ENCODE assay signal across 1 cellular context in the genomic region with DNA sequence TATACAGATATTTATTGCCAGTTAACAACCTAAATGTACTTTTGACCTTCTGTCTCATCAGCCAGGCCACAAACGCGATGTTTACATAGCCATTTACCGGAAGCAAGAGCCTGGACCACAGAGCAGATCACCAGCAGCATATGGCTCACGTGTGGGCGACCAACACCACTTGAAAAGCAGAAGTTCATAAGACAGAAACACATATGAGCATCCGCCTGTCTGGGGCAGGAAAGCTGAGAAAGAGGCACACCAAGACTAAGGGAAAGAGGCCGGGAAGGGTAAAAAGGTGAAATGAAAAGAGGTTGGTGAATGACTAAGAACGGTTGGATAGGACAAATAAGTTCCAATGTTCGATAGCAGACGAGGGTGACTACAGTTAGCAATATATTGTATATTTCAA.
A peak's percentile ranks its signal among the peaks of the same experiment; 100 is the strongest.
TF ChIP-seq lines count a peak whose summit lies in the region.

No MANE protein-coding gene starts in this region.

TF ChIP-seq in HepG2, 621 proteins besides CTCF, POLR2A, EP300 and RAD21 (continued from another document and continues in another):
- no peak for TF ChIP-seq NR2F2 (IDR thresholded peaks at IDR 0.05; ENCODE audit: borderline replicate concordance, low read depth)
- peak; percentile 53; the same call in 1 of the 2 replicates for TF ChIP-seq KAT7 (CRISPR knock-in tag; IDR thresholded peaks at IDR 0.05; ENCODE audit: borderline replicate concordance)
- TF ChIP-seq ZNF772 (CRISPR knock-in tag; IDR thresholded peaks at IDR 0.05): no peak
- TF ChIP-seq, protein P1, sequence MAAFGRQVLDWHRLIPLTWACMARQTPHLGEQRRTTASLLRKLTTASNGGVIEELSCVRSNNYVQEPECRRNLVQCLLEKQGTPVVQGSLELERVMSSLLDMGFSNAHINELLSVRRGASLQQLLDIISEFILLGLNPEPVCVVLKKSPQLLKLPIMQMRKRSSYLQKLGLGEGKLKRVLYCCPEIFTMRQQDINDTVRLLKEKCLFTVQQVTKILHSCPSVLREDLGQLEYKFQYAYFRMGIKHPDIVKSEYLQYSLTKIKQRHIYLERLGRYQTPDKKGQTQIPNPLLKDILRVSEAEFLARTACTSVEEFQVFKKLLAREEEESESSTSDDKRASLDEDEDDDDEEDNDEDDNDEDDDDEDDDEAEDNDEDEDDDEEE (CRISPR knock-in tag; IDR thresholded peaks at IDR 0.05): no peak
- no peak for TF ChIP-seq ZNF878 (CRISPR knock-in tag; IDR thresholded peaks at IDR 0.05)
- TF ChIP-seq ERF (CRISPR knock-in tag; IDR thresholded peaks at IDR 0.05): peak; percentile 85
- TF ChIP-seq ZBTB8A (CRISPR knock-in tag; IDR thresholded peaks at IDR 0.05; ENCODE audit: borderline replicate concordance, low read depth): no peak
- no peak for TF ChIP-seq REL (CRISPR knock-in tag; conservative IDR thresholded peaks at IDR 0.05)
- TF ChIP-seq, protein P2, sequence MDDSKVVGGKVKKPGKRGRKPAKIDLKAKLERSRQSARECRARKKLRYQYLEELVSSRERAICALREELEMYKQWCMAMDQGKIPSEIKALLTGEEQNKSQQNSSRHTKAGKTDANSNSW (CRISPR knock-in tag; IDR thresholded peaks at IDR 0.05; ENCODE audit: borderline replicate concordance): no peak
- no peak for TF ChIP-seq ZNF746 (CRISPR knock-in tag; IDR thresholded peaks at IDR 0.05)
- TF ChIP-seq ETV6 (CRISPR knock-in tag; conservative IDR thresholded peaks at IDR 0.05): no peak
- TF ChIP-seq SNAPC2 (CRISPR knock-in tag; IDR thresholded peaks at IDR 0.05): no peak
- TF ChIP-seq, protein P3, sequence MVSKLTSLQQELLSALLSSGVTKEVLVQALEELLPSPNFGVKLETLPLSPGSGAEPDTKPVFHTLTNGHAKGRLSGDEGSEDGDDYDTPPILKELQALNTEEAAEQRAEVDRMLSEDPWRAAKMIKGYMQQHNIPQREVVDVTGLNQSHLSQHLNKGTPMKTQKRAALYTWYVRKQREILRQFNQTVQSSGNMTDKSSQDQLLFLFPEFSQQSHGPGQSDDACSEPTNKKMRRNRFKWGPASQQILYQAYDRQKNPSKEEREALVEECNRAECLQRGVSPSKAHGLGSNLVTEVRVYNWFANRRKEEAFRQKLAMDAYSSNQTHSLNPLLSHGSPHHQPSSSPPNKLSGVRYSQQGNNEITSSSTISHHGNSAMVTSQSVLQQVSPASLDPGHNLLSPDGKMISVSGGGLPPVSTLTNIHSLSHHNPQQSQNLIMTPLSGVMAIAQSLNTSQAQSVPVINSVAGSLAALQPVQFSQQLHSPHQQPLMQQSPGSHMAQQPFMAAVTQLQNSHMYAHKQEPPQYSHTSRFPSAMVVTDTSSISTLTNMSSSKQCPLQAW (CRISPR knock-in tag; IDR thresholded peaks at IDR 0.05): no peak
- TF ChIP-seq, protein P4, sequence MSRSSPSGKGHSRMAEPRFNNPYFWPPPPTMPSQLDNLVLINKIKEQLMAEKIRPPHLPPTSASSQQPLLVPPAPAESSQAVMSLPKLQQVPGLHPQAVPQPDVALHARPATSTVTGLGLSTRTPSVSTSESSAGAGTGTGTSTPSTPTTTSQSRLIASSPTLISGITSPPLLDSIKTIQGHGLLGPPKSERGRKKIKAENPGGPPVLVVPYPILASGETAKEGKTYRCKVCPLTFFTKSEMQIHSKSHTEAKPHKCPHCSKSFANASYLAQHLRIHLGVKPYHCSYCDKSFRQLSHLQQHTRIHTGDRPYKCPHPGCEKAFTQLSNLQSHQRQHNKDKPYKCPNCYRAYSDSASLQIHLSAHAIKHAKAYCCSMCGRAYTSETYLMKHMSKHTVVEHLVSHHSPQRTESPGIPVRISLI (CRISPR knock-in tag; IDR thresholded peaks at IDR 0.05; ENCODE audit: borderline replicate concordance): no peak
- TF ChIP-seq, protein P5, sequence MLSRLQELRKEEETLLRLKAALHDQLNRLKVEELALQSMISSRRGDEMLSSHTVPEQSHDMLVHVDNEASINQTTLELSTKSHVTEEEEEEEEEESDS (CRISPR knock-in tag; IDR thresholded peaks at IDR 0.05; ENCODE audit: borderline replicate concordance): no peak
- TF ChIP-seq IRX3 (CRISPR knock-in tag; IDR thresholded peaks at IDR 0.05; ENCODE audit: borderline replicate concordance, low read depth): no peak
- no peak for TF ChIP-seq XBP1 (CRISPR knock-in tag; IDR thresholded peaks at IDR 0.05)
- TF ChIP-seq ZBTB7B (CRISPR knock-in tag; IDR thresholded peaks at IDR 0.05): 0 out of 2 replicates have a peak, but pooled peaks have one; percentile 37
- TF ChIP-seq ARID2 (CRISPR knock-in tag; IDR thresholded peaks at IDR 0.05; ENCODE audit: borderline replicate concordance): no peak
- TF ChIP-seq ZNF121 (CRISPR knock-in tag; IDR thresholded peaks at IDR 0.05): no peak
- TF ChIP-seq ZBTB1 (CRISPR knock-in tag; IDR thresholded peaks at IDR 0.05; ENCODE audit: borderline replicate concordance): no peak
- TF ChIP-seq, protein P6, sequence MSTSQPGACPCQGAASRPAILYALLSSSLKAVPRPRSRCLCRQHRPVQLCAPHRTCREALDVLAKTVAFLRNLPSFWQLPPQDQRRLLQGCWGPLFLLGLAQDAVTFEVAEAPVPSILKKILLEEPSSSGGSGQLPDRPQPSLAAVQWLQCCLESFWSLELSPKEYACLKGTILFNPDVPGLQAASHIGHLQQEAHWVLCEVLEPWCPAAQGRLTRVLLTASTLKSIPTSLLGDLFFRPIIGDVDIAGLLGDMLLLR (CRISPR knock-in tag; IDR thresholded peaks at IDR 0.05): no peak
- TF ChIP-seq NKX3-1 (CRISPR knock-in tag; IDR thresholded peaks at IDR 0.05): no peak
- no peak for TF ChIP-seq SOX6 (IDR thresholded peaks at IDR 0.05)
- peak; percentile 64 for TF ChIP-seq SOX6 (CRISPR knock-in tag; IDR thresholded peaks at IDR 0.05)
- TF ChIP-seq ZNF777 (CRISPR knock-in tag; IDR thresholded peaks at IDR 0.05): no peak
- TF ChIP-seq, protein P7, sequence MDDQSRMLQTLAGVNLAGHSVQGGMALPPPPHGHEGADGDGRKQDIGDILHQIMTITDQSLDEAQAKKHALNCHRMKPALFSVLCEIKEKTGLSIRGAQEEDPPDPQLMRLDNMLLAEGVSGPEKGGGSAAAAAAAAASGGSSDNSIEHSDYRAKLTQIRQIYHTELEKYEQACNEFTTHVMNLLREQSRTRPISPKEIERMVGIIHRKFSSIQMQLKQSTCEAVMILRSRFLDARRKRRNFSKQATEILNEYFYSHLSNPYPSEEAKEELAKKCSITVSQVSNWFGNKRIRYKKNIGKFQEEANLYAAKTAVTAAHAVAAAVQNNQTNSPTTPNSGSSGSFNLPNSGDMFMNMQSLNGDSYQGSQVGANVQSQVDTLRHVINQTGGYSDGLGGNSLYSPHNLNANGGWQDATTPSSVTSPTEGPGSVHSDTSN (CRISPR knock-in tag; IDR thresholded peaks at IDR 0.05; ENCODE audit: borderline replicate concordance): no peak
- no peak for TF ChIP-seq ZFP36 (IDR thresholded peaks at IDR 0.05; ENCODE audit: borderline replicate concordance, low read depth, low read length, partially characterized antibody)
- no peak for TF ChIP-seq STAG1 (CRISPR knock-in tag; IDR thresholded peaks at IDR 0.05)
- TF ChIP-seq, protein P8, sequence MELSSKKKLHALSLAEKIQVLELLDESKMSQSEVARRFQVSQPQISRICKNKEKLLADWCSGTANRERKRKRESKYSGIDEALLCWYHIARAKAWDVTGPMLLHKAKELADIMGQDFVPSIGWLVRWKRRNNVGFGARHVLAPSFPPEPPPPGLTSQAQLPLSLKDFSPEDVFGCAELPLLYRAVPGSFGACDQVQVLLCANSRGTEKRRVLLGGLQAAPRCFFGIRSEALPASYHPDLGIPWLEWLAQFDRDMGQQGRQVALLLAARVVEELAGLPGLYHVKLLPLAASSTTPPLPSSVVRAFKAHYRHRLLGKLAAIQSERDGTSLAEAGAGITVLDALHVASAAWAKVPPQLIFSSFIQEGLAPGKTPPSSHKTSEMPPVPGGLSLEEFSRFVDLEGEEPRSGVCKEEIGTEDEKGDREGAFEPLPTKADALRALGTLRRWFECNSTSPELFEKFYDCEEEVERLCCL (CRISPR knock-in tag; IDR thresholded peaks at IDR 0.05; ENCODE audit: borderline replicate concordance): no peak
- no peak for TF ChIP-seq SRSF4 (IDR thresholded peaks at IDR 0.05; ENCODE audit: low read depth, low read length, poor library complexity, severe bottlenecking)
- no peak for TF ChIP-seq PLRG1 (conservative IDR thresholded peaks at IDR 0.05)
- no peak for TF ChIP-seq ZNF432 (CRISPR knock-in tag; IDR thresholded peaks at IDR 0.05; ENCODE audit: borderline replicate concordance)
- 0 out of 2 replicates have a peak, but pooled peaks have one; percentile 27 for TF ChIP-seq PHF8 (CRISPR knock-in tag; IDR thresholded peaks at IDR 0.05)
- no peak for TF ChIP-seq ARHGAP35 (CRISPR knock-in tag; IDR thresholded peaks at IDR 0.05; ENCODE audit: borderline replicate concordance)
- TF ChIP-seq GFI1 (CRISPR knock-in tag; IDR thresholded peaks at IDR 0.05; ENCODE audit: borderline replicate concordance): no peak
- TF ChIP-seq SMARCC2 (IDR thresholded peaks at IDR 0.05): no peak
- TF ChIP-seq ZNF547 (CRISPR knock-in tag; IDR thresholded peaks at IDR 0.05): no peak
- TF ChIP-seq, protein P9, sequence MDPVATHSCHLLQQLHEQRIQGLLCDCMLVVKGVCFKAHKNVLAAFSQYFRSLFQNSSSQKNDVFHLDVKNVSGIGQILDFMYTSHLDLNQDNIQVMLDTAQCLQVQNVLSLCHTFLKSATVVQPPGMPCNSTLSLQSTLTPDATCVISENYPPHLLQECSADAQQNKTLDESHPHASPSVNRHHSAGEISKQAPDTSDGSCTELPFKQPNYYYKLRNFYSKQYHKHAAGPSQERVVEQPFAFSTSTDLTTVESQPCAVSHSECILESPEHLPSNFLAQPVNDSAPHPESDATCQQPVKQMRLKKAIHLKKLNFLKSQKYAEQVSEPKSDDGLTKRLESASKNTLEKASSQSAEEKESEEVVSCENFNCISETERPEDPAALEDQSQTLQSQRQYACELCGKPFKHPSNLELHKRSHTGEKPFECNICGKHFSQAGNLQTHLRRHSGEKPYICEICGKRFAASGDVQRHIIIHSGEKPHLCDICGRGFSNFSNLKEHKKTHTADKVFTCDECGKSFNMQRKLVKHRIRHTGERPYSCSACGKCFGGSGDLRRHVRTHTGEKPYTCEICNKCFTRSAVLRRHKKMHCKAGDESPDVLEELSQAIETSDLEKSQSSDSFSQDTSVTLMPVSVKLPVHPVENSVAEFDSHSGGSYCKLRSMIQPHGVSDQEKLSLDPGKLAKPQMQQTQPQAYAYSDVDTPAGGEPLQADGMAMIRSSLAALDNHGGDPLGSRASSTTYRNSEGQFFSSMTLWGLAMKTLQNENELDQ (CRISPR knock-in tag; IDR thresholded peaks at IDR 0.05; ENCODE audit: borderline replicate concordance): no peak
- no peak for TF ChIP-seq NFE2 (CRISPR knock-in tag; IDR thresholded peaks at IDR 0.05)
- TF ChIP-seq, protein P10, sequence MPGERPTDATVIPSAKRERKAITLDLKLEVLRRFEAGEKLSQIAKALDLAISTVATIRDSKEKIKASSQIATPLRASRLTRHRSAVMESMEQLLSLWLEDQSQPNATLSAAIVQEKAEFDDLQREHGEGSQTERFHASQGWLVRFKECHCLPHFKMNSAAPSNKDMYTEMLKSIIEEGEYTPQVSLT (CRISPR knock-in tag; IDR thresholded peaks at IDR 0.05; ENCODE audit: borderline replicate concordance, low read depth): no peak
- TF ChIP-seq ZBTB21 (CRISPR knock-in tag; IDR thresholded peaks at IDR 0.05): no peak
- TF ChIP-seq TAF1 (CRISPR knock-in tag; IDR thresholded peaks at IDR 0.05): peak; percentile 40; the same call in 1 of the 2 replicates
- TF ChIP-seq HDAC1 (CRISPR knock-in tag; IDR thresholded peaks at IDR 0.05): no peak
- no peak for TF ChIP-seq JUN (CRISPR knock-in tag; IDR thresholded peaks at IDR 0.05)
- TF ChIP-seq CHCHD3 (CRISPR knock-in tag; IDR thresholded peaks at IDR 0.05): no peak
- TF ChIP-seq, protein P11, sequence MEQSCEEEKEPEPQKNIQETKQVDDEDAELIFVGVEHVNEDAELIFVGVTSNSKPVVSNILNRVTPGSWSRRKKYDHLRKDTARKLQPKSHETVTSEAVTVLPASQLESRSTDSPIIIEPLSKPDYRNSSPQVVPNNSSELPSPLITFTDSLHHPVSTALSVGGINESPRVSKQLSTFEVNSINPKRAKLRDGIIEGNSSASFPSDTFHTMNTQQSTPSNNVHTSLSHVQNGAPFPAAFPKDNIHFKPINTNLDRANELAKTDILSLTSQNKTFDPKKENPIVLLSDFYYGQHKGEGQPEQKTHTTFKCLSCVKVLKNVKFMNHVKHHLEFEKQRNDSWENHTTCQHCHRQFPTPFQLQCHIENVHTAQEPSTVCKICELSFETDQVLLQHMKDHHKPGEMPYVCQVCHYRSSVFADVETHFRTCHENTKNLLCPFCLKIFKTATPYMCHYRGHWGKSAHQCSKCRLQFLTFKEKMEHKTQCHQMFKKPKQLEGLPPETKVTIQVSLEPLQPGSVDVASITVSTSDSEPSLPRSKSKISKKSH (CRISPR knock-in tag; IDR thresholded peaks at IDR 0.05; ENCODE audit: borderline replicate concordance): no peak
- TF ChIP-seq SALL1 (CRISPR knock-in tag; IDR thresholded peaks at IDR 0.05): peak; percentile 97
- TF ChIP-seq ZNF891 (CRISPR knock-in tag; IDR thresholded peaks at IDR 0.05): no peak
- peak; percentile 91; the same call in 1 of the 2 replicates for TF ChIP-seq ZNF232 (CRISPR knock-in tag; IDR thresholded peaks at IDR 0.05; ENCODE audit: borderline replicate concordance)
- TF ChIP-seq HOXD1 (CRISPR knock-in tag; IDR thresholded peaks at IDR 0.05): no peak
- TF ChIP-seq NCOA2 (CRISPR knock-in tag; IDR thresholded peaks at IDR 0.05): peak; percentile 81
- no peak for TF ChIP-seq RBAK (CRISPR knock-in tag; IDR thresholded peaks at IDR 0.05)
- no peak for TF ChIP-seq FOXJ3 (CRISPR knock-in tag; IDR thresholded peaks at IDR 0.05; ENCODE audit: borderline replicate concordance)
- TF ChIP-seq TOE1 (CRISPR knock-in tag; IDR thresholded peaks at IDR 0.05): no peak
- TF ChIP-seq ZNF816 (CRISPR knock-in tag; IDR thresholded peaks at IDR 0.05; ENCODE audit: borderline replicate concordance): no peak
- peak; percentile 56; the same call in 1 of the 2 replicates for TF ChIP-seq ZMYM4 (CRISPR knock-in tag; IDR thresholded peaks at IDR 0.05)
- TF ChIP-seq ZSCAN30 (CRISPR knock-in tag; IDR thresholded peaks at IDR 0.05): no peak
- no peak for TF ChIP-seq MAZ (IDR thresholded peaks at IDR 0.05; ENCODE audit: borderline replicate concordance, low read depth, low read length)
- no peak for TF ChIP-seq MAZ (CRISPR knock-in tag; IDR thresholded peaks at IDR 0.05; ENCODE audit: low read depth)
- TF ChIP-seq ZNF44 (CRISPR knock-in tag; IDR thresholded peaks at IDR 0.05): no peak
- TF ChIP-seq KAT2B (IDR thresholded peaks at IDR 0.05; ENCODE audit: borderline replicate concordance, low read depth, low read length): no peak
